Comparison of ENCODE assay signal across 1 cellular context in the genomic region with DNA sequence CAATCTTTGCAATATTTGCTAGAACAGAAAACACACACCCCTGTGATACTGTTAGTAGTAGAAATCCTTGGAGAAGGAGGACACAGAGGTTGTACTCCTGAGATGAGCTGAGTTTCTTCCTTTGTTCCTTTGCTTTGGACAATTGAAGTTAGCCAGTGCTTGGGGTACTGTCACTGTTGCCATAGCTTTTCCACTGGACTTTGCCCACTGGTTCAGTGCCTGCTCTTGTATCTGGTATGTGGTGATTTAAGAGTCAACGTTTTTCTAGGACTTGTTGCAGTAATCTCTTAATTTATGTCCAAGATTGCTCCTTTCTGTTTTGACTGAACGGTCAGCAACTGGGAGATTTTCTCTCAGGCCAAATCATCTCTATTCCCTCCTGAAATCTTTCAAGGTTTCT.
TF ChIP-seq lines count a peak whose summit lies in the region.

No MANE protein-coding gene starts in this region.

TF ChIP-seq in IMR-90, 13 proteins besides CTCF, POLR2A, EP300 and RAD21 (continued from another document):
- TF ChIP-seq, protein P1, sequence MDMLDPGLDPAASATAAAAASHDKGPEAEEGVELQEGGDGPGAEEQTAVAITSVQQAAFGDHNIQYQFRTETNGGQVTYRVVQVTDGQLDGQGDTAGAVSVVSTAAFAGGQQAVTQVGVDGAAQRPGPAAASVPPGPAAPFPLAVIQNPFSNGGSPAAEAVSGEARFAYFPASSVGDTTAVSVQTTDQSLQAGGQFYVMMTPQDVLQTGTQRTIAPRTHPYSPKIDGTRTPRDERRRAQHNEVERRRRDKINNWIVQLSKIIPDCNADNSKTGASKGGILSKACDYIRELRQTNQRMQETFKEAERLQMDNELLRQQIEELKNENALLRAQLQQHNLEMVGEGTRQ (IDR thresholded peaks at IDR 0.05; ENCODE audit: low read depth, low read length), result no peak
- TF ChIP-seq RFX5 (IDR thresholded peaks at IDR 0.05; ENCODE audit: low read depth, low read length) (no peak), MAZ (IDR thresholded peaks at IDR 0.05; ENCODE audit: borderline replicate concordance, low read depth, low read length) (no peak), FOS (IDR thresholded peaks at IDR 0.05; ENCODE audit: low read depth, low read length) (no peak), CHD1 (IDR thresholded peaks at IDR 0.05; ENCODE audit: low read depth, low read length) (no peak), MAFK (IDR thresholded peaks at IDR 0.05; ENCODE audit: low read depth, low read length) (no peak), SMC3 (IDR thresholded peaks at IDR 0.05; ENCODE audit: low read depth, low read length) (no peak)
TF ChIP-seq in IMR-90: peak in this region for 0.
